ENCODE assay signal across 9 cellular contexts in the genomic region with DNA sequence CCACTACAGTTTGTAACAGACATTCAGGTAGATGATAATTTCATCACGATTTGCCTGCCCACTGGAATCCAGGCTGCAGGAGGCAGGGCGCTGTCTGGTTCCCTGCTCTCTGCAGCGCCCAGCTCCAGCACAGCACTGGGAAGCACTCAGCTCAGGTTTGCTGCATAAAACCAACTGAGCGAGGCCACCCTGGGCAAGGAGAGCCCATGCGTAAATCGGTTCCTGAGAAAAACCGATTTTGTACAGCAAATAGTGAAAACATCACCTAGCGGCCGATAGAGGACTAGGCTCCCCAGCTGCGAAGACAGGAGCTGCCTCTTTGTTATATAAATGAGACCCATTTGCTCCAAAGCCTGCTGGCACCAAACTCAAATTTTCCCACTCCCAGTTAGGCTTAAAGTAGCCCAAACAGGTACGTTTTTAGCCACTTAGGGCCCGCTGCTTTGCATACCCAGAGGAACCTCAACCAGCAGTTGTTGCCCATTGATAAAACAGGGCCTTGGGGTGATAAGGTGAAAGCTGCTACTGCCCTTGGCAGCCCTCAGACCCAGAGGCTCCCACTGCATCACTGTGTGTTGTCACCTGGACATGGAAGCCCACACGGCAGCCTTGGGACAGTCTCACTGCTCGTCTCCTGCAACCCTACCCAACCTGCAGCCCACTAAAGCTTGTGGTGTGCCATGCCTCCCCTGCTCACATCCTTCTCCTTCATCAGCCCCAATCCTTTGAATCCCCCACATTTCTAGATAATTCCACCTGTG. TPM values are rescaled to one million over a fixed set of nuclear protein-coding genes. Genes with fewer than 3 reads are reported as not detected.
DNase-seq lines count a peak whose midpoint lies in the region; ATAC-seq and TF ChIP-seq lines count a peak whose summit lies in the region.
"Had no signal": no experiment of that assay in that cellular context is flagged by ENCODE, and none has a peak within 500 bp of the region (broad histone marks: within the 10 kb centered on the region; RNA-seq: fewer than 3 reads in every experiment).

No MANE protein-coding gene starts in this region.

- H3K27ac Mint-ChIP-seq in GM23338: no peak overlapping the region
- no peak overlapping the region for H3K27ac Mint-ChIP-seq in activated T-helper 1 cell treated with anti-CD3 and anti-CD28 coated beads, Interleukin-12 subunit alpha, Interleukin-12 subunit beta, Interleukin-2, Interleukin-4 antibody, amounts not matched to agents 30 ng/mL and 10 ng/mL and 1 ng/mL, durations not matched to agents 14 hours and 24 hours and 36 hours

- peak overlapping the region; percentile 66; the same call in 1 of the 2 replicates for H3K4me2 ChIP-seq in GM23338

- H3K4me1 Mint-ChIP-seq in GM23338: peaks cover 19% of the 10 kb centered on the region
- H3K4me1 Mint-ChIP-seq in activated T-helper 1 cell treated with anti-CD3 and anti-CD28 coated beads, Interleukin-12 subunit alpha, Interleukin-12 subunit beta, Interleukin-2, Interleukin-4 antibody, amounts not matched to agents 30 ng/mL and 10 ng/mL and 1 ng/mL, durations not matched to agents 14 hours and 24 hours and 36 hours (ENCODE audit: low read depth): no peaks in the 10 kb centered on the region

- H3K27ac ChIP-seq in 22Rv1 (no peak overlapping the region), GM23338 (ENCODE audit: low read depth) (0 out of 2 replicates have a peak overlapping the region, but pooled peaks have one; percentile 51)
- H3K27ac ChIP-seq: SK-N-MC had no signal

- peaks cover 20% of the 10 kb centered on the region for H3K27me3 Mint-ChIP-seq in GM23338 (ENCODE audit: insufficient read depth, low read depth, poor library complexity)
- H3K27me3 Mint-ChIP-seq in activated T-helper 1 cell treated with anti-CD3 and anti-CD28 coated beads, Interleukin-12 subunit alpha, Interleukin-12 subunit beta, Interleukin-2, Interleukin-4 antibody, amounts not matched to agents 30 ng/mL and 10 ng/mL and 1 ng/mL, durations not matched to agents 14 hours and 24 hours and 36 hours (ENCODE audit: insufficient read depth): peaks cover 2% of the 10 kb centered on the region

- no peaks in the 10 kb centered on the region for H3K9me3 Mint-ChIP-seq in GM23338
- H3K9me3 Mint-ChIP-seq in activated T-helper 1 cell treated with anti-CD3 and anti-CD28 coated beads, Interleukin-12 subunit alpha, Interleukin-12 subunit beta, Interleukin-2, Interleukin-4 antibody, amounts not matched to agents 30 ng/mL and 10 ng/mL and 1 ng/mL, durations not matched to agents 14 hours and 24 hours and 36 hours: no peaks in the 10 kb centered on the region

- in situ Hi-C loops in GM13976 (cut with MboI; ENCODE audit: low sequenced_read_pairs, unreplicated experiment): no loop called here

- H3K36me3 ChIP-seq in GM23338 (ENCODE audit: insufficient read depth) (no peaks in the 10 kb centered on the region), kidney epithelial cell (ENCODE audit: control insufficient read depth, insufficient read depth, low read length) (no peaks in the 10 kb centered on the region)

- no peaks in the 10 kb centered on the region for H3K9me2 ChIP-seq in GM23338 (ENCODE audit: insufficient read depth)

- no peaks in the 10 kb centered on the region for H3K36me3 Mint-ChIP-seq in GM23338 (ENCODE audit: low read depth)
- no peaks in the 10 kb centered on the region for H3K36me3 Mint-ChIP-seq in activated T-helper 1 cell treated with anti-CD3 and anti-CD28 coated beads, Interleukin-12 subunit alpha, Interleukin-12 subunit beta, Interleukin-2, Interleukin-4 antibody, amounts not matched to agents 30 ng/mL and 10 ng/mL and 1 ng/mL, durations not matched to agents 14 hours and 24 hours and 36 hours (ENCODE audit: low read depth)

- H3K4me3 ChIP-seq in GM23338 (no peak overlapping the region), kidney epithelial cell (ENCODE audit: low read depth, low read length) (no peak overlapping the region)
- H3K4me3 ChIP-seq: SK-N-MC had no signal

- H3K4me1 ChIP-seq in GM23338 (ENCODE audit: insufficient read depth): no peaks in the 10 kb centered on the region

- H3F3A ChIP-seq in GM23338 (replicated peaks; ENCODE audit: low read depth): no peaks in the 10 kb centered on the region

- peak; percentile 58 for ATAC-seq in GM23338
- ATAC-seq in HG02798 (IDR thresholded peaks at IDR 0.05; ENCODE audit: poor library complexity, unreplicated experiment): no peak

- H3K79me2 ChIP-seq in GM23338 (replicated peaks; ENCODE audit: insufficient read depth): no peaks in the 10 kb centered on the region

- TF ChIP-seq CTCF in 22Rv1 (IDR thresholded peaks at IDR 0.05) (peak; percentile 49), GM23338 (conservative IDR thresholded peaks at IDR 0.05; ENCODE audit: low read depth in 2 of 2) (peak; percentile 54 to 57), kidney epithelial cell (IDR thresholded peaks at IDR 0.05; ENCODE audit: insufficient read depth, low read length, poor library complexity, severe bottlenecking) (peak; percentile 55), GM13976 (IDR thresholded peaks at IDR 0.05; ENCODE audit: borderline replicate concordance, control extremely low read depth, extremely low read depth, insufficient read depth, missing control alignments) (no peak)

- intact Hi-C loops in activated T-helper 1 cell treated with anti-CD3 and anti-CD28 coated beads, Interleukin-12 subunit alpha, Interleukin-12 subunit beta, Interleukin-2, Interleukin-4 antibody, amounts not matched to agents 30 ng/mL and 10 ng/mL and 1 ng/mL, durations not matched to agents 14 hours and 24 hours and 36 hours (cut with micrococcal nuclease): no loop called here

- H3K4me3 Mint-ChIP-seq in GM23338: peak overlapping the region; percentile 8; the same call in 2 of the 3 replicates
- H3K4me3 Mint-ChIP-seq in activated T-helper 1 cell treated with anti-CD3 and anti-CD28 coated beads, Interleukin-12 subunit alpha, Interleukin-12 subunit beta, Interleukin-2, Interleukin-4 antibody, amounts not matched to agents 30 ng/mL and 10 ng/mL and 1 ng/mL, durations not matched to agents 14 hours and 24 hours and 36 hours: no peak overlapping the region

- DNase-seq in GM23338 (ENCODE audit: low spot score): peak; percentile 82
- peak; percentile 34 for DNase-seq in activated CD8-positive, alpha-beta memory T cell treated with anti-CD3 and anti-CD28 coated beads, Interleukin-2, amount 50 U/mL, for 48 hours
- no peak for DNase-seq in kidney epithelial cell (ENCODE audit: low read depth)
- no peak for DNase-seq in GM13976 (ENCODE audit: low spot score)
- no peak for DNase-seq in HK-2 (ENCODE audit: unreplicated experiment)
- no peak for DNase-seq in activated T-helper 1 cell treated with anti-CD3 and anti-CD28 coated beads, Interleukin-12 subunit alpha, Interleukin-12 subunit beta, Interleukin-2, Interleukin-4 antibody, amounts not matched to agents 30 ng/mL and 10 ng/mL and 1 ng/mL, durations not matched to agents 14 hours and 24 hours and 36 hours (ENCODE audit: low spot score)

- H4K20me1 ChIP-seq in GM23338 (replicated peaks; ENCODE audit: insufficient read depth): no peaks in the 10 kb centered on the region

- no peaks in the 10 kb centered on the region for H3K27me3 ChIP-seq in GM23338 (ENCODE audit: insufficient read depth)
- peaks cover 13% of the 10 kb centered on the region for H3K27me3 ChIP-seq in kidney epithelial cell (ENCODE audit: control insufficient read depth, insufficient read depth, low read length)

- H2AFZ ChIP-seq in GM23338: peak overlapping the region; percentile 93

TF ChIP-seq in GM23338, 12 proteins besides CTCF, POLR2A, EP300 and RAD21 (continues in another document):
- no peak for TF ChIP-seq POLR2AphosphoS5 (IDR thresholded peaks at IDR 0.05; ENCODE audit: low read depth)
- TF ChIP-seq NANOG (IDR thresholded peaks at IDR 0.05; ENCODE audit: borderline replicate concordance): no peak
- no peak for TF ChIP-seq STAT1 (IDR thresholded peaks at IDR 0.05; ENCODE audit: unreplicated experiment)
- no peak for TF ChIP-seq ZNF331 (CRISPR knock-in tag; IDR thresholded peaks at IDR 0.05; ENCODE audit: low read depth)
- no peak for TF ChIP-seq EZH2 (IDR thresholded peaks at IDR 0.05; ENCODE audit: low read depth, unreplicated experiment)
- no peak for TF ChIP-seq REST (IDR thresholded peaks at IDR 0.05; ENCODE audit: unreplicated experiment)

RNA-seq across cellular contexts. Expression of gene ALDH1L1, which starts 47.5 kb away (rescaled TPM):
- 0.82 and 1.3 TPM in 2 replicates for total RNA-seq in GM23338 (2014; rRNA removed; shearing (Covaris generic))
- 0.89 and 1.0 TPM in 2 replicates for polyA plus RNA-seq in GM23338 (2016; fragmentation: Nextera tagmentation; extraction: Ambion mirVana)
- total RNA-seq in kidney epithelial cell: 1.0 and 1.2 TPM in 2 replicates
- not detected in 2 replicates for total RNA-seq in activated T-helper 1 cell treated with anti-CD3 and anti-CD28 coated beads, Interleukin-12 subunit alpha, Interleukin-12 subunit beta, Interleukin-2, Interleukin-4 antibody, amounts not matched to agents 30 ng/mL and 10 ng/mL and 1 ng/mL, durations not matched to agents 14 hours and 24 hours and 36 hours

RNA-seq across cellular contexts. Expression of gene SLC41A3, which starts 49.0 kb away (rescaled TPM):
- total RNA-seq in GM23338 (2014; rRNA removed; shearing (Covaris generic)): 27.3 and 29.8 TPM in 2 replicates
- polyA plus RNA-seq in GM23338 (2016; fragmentation: Nextera tagmentation; extraction: Ambion mirVana): 12.1 and 13.4 TPM in 2 replicates
- 73.4 and 74.9 TPM in 2 replicates for total RNA-seq in kidney epithelial cell
- 17.3 and 23.4 TPM in 2 replicates for total RNA-seq in activated T-helper 1 cell treated with anti-CD3 and anti-CD28 coated beads, Interleukin-12 subunit alpha, Interleukin-12 subunit beta, Interleukin-2, Interleukin-4 antibody, amounts not matched to agents 30 ng/mL and 10 ng/mL and 1 ng/mL, durations not matched to agents 14 hours and 24 hours and 36 hours

Comparison
In these comparisons a context has a peak if more than half of its experiments do, and no peak if none do; other contexts are left out.
1. DNase-seq: peak in GM23338 (single experiment) and activated CD8-positive, alpha-beta memory T cell treated with anti-CD3 and anti-CD28 coated beads, Interleukin-2, amount 50 U/mL, for 48 hours (single experiment); none in kidney epithelial cell (single experiment), GM13976 (single experiment), HK-2 (single experiment) and activated T-helper 1 cell treated with anti-CD3 and anti-CD28 coated beads, Interleukin-12 subunit alpha, Interleukin-12 subunit beta, Interleukin-2, Interleukin-4 antibody, amounts not matched to agents 30 ng/mL and 10 ng/mL and 1 ng/mL, durations not matched to agents 14 hours and 24 hours and 36 hours (single experiment).